ENCODE assay signal across 8 cellular contexts in genomic region chr15:93035953-93036810, GRCh38. TPM values are rescaled to one million over a fixed set of nuclear protein-coding genes. Genes with fewer than 3 reads are reported as not detected.
DNase-seq lines count a peak whose midpoint lies in the region; ATAC-seq, FAIRE-seq and TF ChIP-seq lines count a peak whose summit lies in the region.

No MANE protein-coding gene starts in this region.

- no peaks in the 10 kb centered on the region for H3K36me3 ChIP-seq in left ventricle myocardium inferior

- H3K4me2 ChIP-seq in A549, result peak overlapping the region; percentile 58

- POLR2A ChIA-PET in A549 (lab: Yijun Ruan, JAX), result no interaction called here

- TF ChIP-seq POLR2A in A549 (IDR thresholded peaks at IDR 0.05; ENCODE audit: low read length) (no peak), GM18505 (IDR thresholded peaks at IDR 0.05; ENCODE audit: borderline replicate concordance, extremely low read depth, insufficient read depth, insufficient read length) (no peak)

- peak; percentile 43 to 46 for TF ChIP-seq RAD21 in A549 (conservative IDR thresholded peaks at IDR 0.05 in 1 of 2, IDR thresholded peaks at IDR 0.05 in 1 of 2)

- CTCF ChIA-PET in A549 (lab: Yijun Ruan, JAX), result interaction anchor here (0.7 to 11.4 kb wide), 24 partner anchors 9 to 1288 kb away, joined by 3 to 121 read pairs (median 7); partner anchors contain the start of gene RGMA

- H3K9me3 ChIP-seq in A549 (no peaks in the 10 kb centered on the region), left ventricle myocardium inferior (replicated peaks) (no peaks in the 10 kb centered on the region)

- H3K4me3 ChIP-seq in A549, result no peak overlapping the region
- H3K4me3 ChIP-seq in left ventricle myocardium inferior, result no peak overlapping the region

- 45% methylated on average over 27 of the region's 32 CpGs for WGBS in A549 (ENCODE audit: missing lambda C conversion rate)

- no peak for FAIRE-seq in A549 (lab: Jason Lieb, UNC)

- H3K27me3 ChIP-seq in left ventricle myocardium inferior (ENCODE audit: low read depth), result peaks cover 11% of the 10 kb centered on the region

- DNase-seq in A549 (ENCODE audit: low read depth in 1 of 2, low spot score in 1 of 2), result peak; percentile 61 to 87
- DNase-seq in NOMO-1 treated with DMSO at 0.1 percent for 48 hours (lab: John Stamatoyannopoulos, UW; ENCODE audit: unreplicated experiment), result peak; percentile 63
- peak; percentile 75 for DNase-seq in activated effector memory CD4-positive, alpha-beta T cell treated with anti-CD3 and anti-CD28 coated beads, Interleukin-2, amount 50 U/mL, for 16 hours
- no peak for DNase-seq in left ventricle myocardium inferior
- DNase-seq in stimulated activated CD4-positive, alpha-beta T cell treated with anti-CD3 and anti-CD28 coated beads, Interleukin-2, amount 100 ng/mL, for 4 hours (ENCODE audit: low read depth), result peak; percentile 19
- DNase-seq in Ammon's horn (ENCODE audit: low spot score), result no peak

- intact Hi-C loops in left ventricle myocardium inferior (cut with micrococcal nuclease), result loop anchor here (10.0 kb wide), 1 partner anchor 1289 kb away; no protein-coding TSS in a partner anchor

- H3K4me1 ChIP-seq in A549 (no peaks in the 10 kb centered on the region), left ventricle myocardium inferior (peaks cover 9% of the 10 kb centered on the region)

- ATAC-seq in A549 (peak; percentile 62 to 75), GM18505 (IDR thresholded peaks at IDR 0.05; ENCODE audit: unreplicated experiment) (peak; percentile 76), HG02981 (IDR thresholded peaks at IDR 0.05; ENCODE audit: unreplicated experiment) (peak; percentile 85)

- TF ChIP-seq EP300 in A549 (IDR thresholded peaks at IDR 0.05), result no peak

- peak; percentile 69 for TF ChIP-seq CTCF in A549 (IDR thresholded peaks at IDR 0.05)
- TF ChIP-seq CTCF in left ventricle myocardium inferior (IDR thresholded peaks at IDR 0.05; ENCODE audit: borderline replicate concordance), result peak; percentile 71

- H3K27ac ChIP-seq in A549 (0 out of 6 replicates have a peak overlapping the region, but pooled peaks of 1 of the 2 experiments have one; percentile 18), left ventricle myocardium inferior (replicated peaks) (peak overlapping the region; percentile 56)

TF ChIP-seq in A549, 52 proteins besides CTCF, POLR2A, EP300 and RAD21:
- TF ChIP-seq BCL3 (IDR thresholded peaks at IDR 0.05), result no peak
- TF ChIP-seq RFX5 (IDR thresholded peaks at IDR 0.05), result 0 out of 2 replicates have a peak, but pooled peaks have one; percentile 2
- TF ChIP-seq MAX (IDR thresholded peaks at IDR 0.05), result peak; percentile 73; the same call in 1 of the 2 replicates
- no peak for TF ChIP-seq FOSB (CRISPR knock-in tag; IDR thresholded peaks at IDR 0.05)
- TF ChIP-seq BHLHE40 (IDR thresholded peaks at IDR 0.05; ENCODE audit: low read depth, low read length), result peak; percentile 42; the same call in 1 of the 2 replicates
- no peak for TF ChIP-seq ZNF302 (CRISPR knock-in tag; IDR thresholded peaks at IDR 0.05)
- TF ChIP-seq CHD4 (IDR thresholded peaks at IDR 0.05; ENCODE audit: borderline replicate concordance), result no peak
- peak; percentile 38; the same call in 1 of the 2 replicates for TF ChIP-seq MYC (IDR thresholded peaks at IDR 0.05; ENCODE audit: borderline replicate concordance, low read length)
- TF ChIP-seq ESRRA (IDR thresholded peaks at IDR 0.05; ENCODE audit: borderline replicate concordance, low read length), result no peak
- TF ChIP-seq USF2 (IDR thresholded peaks at IDR 0.05), result peak; percentile 63
- TF ChIP-seq RNF2 (IDR thresholded peaks at IDR 0.05; ENCODE audit: borderline replicate concordance, low read depth), result no peak
- peak; percentile 92 for TF ChIP-seq NPAS2 (CRISPR knock-in tag; IDR thresholded peaks at IDR 0.05; ENCODE audit: borderline replicate concordance)
- TF ChIP-seq SMC3 (IDR thresholded peaks at IDR 0.05), result peak; percentile 56; the same call in 2 of the 3 replicates

RNA-seq across cellular contexts. Expression of gene RGMA, which starts 52.8 kb away (rescaled TPM):
- polyA plus RNA-seq in A549 (2011; rRNA removed) (0.07 TPM in 1 of 2 replicates, not detected in the other), A549 (2017; fragmentation: RNase III; extraction: RNeasy Plus Mini Kit Qiagen cat#74134 plus additional on column Dnase treatment) (0.08 to 0.22 TPM (median 0.08 TPM) in 3 replicates)
- polyA plus RNA-seq in A549 (2012; cell fraction: cytosol; rRNA removed), result 0.06 and 0.08 TPM in 2 replicates
- 0.14 and 0.20 TPM in 2 replicates for polyA plus RNA-seq in A549 (2012; cell fraction: nucleus; rRNA removed)
- polyA minus RNA-seq in A549 (2011; rRNA and poly(A)+ RNA removed), result not detected in 2 replicates
- total RNA-seq in left ventricle myocardium inferior, result 16.9 TPM

Comparison
In these comparisons a context has a peak if more than half of its experiments do, and no peak if none do; other contexts are left out.
1. DNase-seq: peak in A549 (2 of 2), NOMO-1 treated with DMSO at 0.1 percent for 48 hours (single experiment), activated effector memory CD4-positive, alpha-beta T cell treated with anti-CD3 and anti-CD28 coated beads, Interleukin-2, amount 50 U/mL, for 16 hours (single experiment) and stimulated activated CD4-positive, alpha-beta T cell treated with anti-CD3 and anti-CD28 coated beads, Interleukin-2, amount 100 ng/mL, for 4 hours (single experiment); none in left ventricle myocardium inferior (single experiment) and Ammon's horn (single experiment).
2. Peak in every context shown above with its lines, with median percentiles within 50 percentile points of each other: ATAC-seq.